Comparison of ENCODE assay signal across 19 cellular contexts in the genomic region with DNA sequence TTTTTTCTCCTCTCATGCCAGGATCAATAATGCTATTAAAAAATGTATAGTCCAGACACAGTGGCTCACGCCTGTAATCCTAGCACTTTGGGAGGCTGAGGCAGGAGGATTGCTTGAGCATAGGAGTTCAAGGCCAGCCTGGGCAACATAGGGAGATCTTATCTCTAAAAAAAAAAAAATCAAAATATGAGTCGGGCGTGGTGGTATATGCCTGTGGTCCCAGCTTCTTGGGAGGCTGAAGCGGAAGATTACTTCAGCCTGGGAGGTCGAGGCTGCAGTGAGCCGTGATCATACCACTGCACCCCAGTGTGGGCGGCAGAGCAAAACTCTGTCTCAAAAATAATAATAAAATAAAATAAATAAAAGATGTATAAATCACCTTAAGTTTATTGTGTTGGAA.
DNase-seq lines count a peak whose midpoint lies in the region; ATAC-seq and TF ChIP-seq lines count a peak whose summit lies in the region.
"Had no signal": no experiment of that assay in that cellular context is flagged by ENCODE, and none has a peak within 500 bp of the region (broad histone marks: within the 10 kb centered on the region; RNA-seq: fewer than 3 reads in every experiment).

No MANE protein-coding gene starts in this region.

- H3K4me1 Mint-ChIP-seq in stimulated activated memory B cell treated with anti-CD40 and anti-IgM and Interleukin-4, amounts not matched to agents 10 μg/mL and 1 μg/mL and 100 μg/mL, for 72 hours: peaks cover 22% of the 10 kb centered on the region
- H3K4me1 Mint-ChIP-seq: CD14-positive monocyte had no signal

- H2AFZ ChIP-seq in ACC112 (ENCODE audit: low read length, unreplicated experiment): no peak overlapping the region

- TF ChIP-seq CTCF in RWPE2 (IDR thresholded peaks at IDR 0.05; ENCODE audit: poor library complexity, severe bottlenecking) (no peak), sigmoid colon (IDR thresholded peaks at IDR 0.05) (no peak), ovary (IDR thresholded peaks at IDR 0.05) (no peak)

- H3K27ac Mint-ChIP-seq in stimulated activated memory B cell treated with anti-CD40 and anti-IgM and Interleukin-4, amounts not matched to agents 10 μg/mL and 1 μg/mL and 100 μg/mL, for 72 hours: no peak overlapping the region
- H3K27ac Mint-ChIP-seq: activated CD8-positive, alpha-beta T cell treated with anti-CD3 and anti-CD28 coated beads for 36 hours; activated naive CD4-positive, alpha-beta T cell treated with anti-CD3 and anti-CD28 coated beads, Interleukin-2, amount 10 ng/mL, durations not matched to agents 7 days and 5 days; activated T-cell treated with anti-CD3 and anti-CD28 coated beads, Interleukin-2, amount 50 U/mL, for 24 hours; CD14-positive monocyte; immature natural killer cell; naive thymus-derived CD8-positive, alpha-beta T cell; T-helper 1 cell treated with Interleukin-12 subunit alpha and Interleukin-12 subunit beta and Interleukin-4 antibody, amounts not matched to agents 30 μg/mL and 1 μg/mL, for 36 hours had no signal

- 79 to 91% methylated on average over 7 of the region's 7 CpGs for WGBS in sigmoid colon, 2 donors
- WGBS in ovary, 3 donors: 17 to 27% (median 18%) methylated on average over 7 of the region's 7 CpGs

- DNase-seq in RWPE2 (ENCODE audit: low spot score) (no peak), epithelial cell of prostate (ENCODE audit: low read depth, low spot score) (no peak), sigmoid colon (no peak), NCI-H1105 treated with DMSO at 0.1 percent for 48 hours (lab: John Stamatoyannopoulos, UW) (no peak), ovary (no peak)
- DNase-seq in effector memory CD4-positive, alpha-beta T cell: no peak
- DNase-seq: activated CD8-positive, alpha-beta T cell treated with anti-CD3 and anti-CD28 coated beads for 36 hours; activated naive CD4-positive, alpha-beta T cell treated with anti-CD3 and anti-CD28 coated beads, Interleukin-2, amount 10 ng/mL, durations not matched to agents 7 days and 5 days; activated T-cell treated with anti-CD3 and anti-CD28 coated beads, Interleukin-2, amount 50 U/mL, for 24 hours; immature natural killer cell; naive thymus-derived CD8-positive, alpha-beta T cell; NCI-H1436 treated with DMSO at 0.1 percent for 48 hours; NCI-H2227 treated with DMSO at 0.1 percent for 48 hours; stimulated activated CD4-positive, alpha-beta T cell treated with anti-CD3 and anti-CD28 coated beads, Interleukin-12 subunit alpha, Interleukin-12 subunit beta, amount 100 ng/mL, for 4 hours had no signal

- TF ChIP-seq EP300 in sigmoid colon (IDR thresholded peaks at IDR 0.05) (no peak), ovary (IDR thresholded peaks at IDR 0.05) (no peak)

- H3K4me1 ChIP-seq in ACC112 (ENCODE audit: control insufficient read depth, insufficient read depth, low read length, unreplicated experiment) (peaks cover 85% of the 10 kb centered on the region), RWPE2 (ENCODE audit: insufficient read depth, poor library complexity, severe bottlenecking) (peaks cover 96% of the 10 kb centered on the region), sigmoid colon (peaks cover 0 to 91% (median 81%) of the 10 kb centered on the region in 4 donors), ovary (ENCODE audit: insufficient read depth) (peaks cover 23% of the 10 kb centered on the region)
- H3K4me1 ChIP-seq in effector memory CD4-positive, alpha-beta T cell (ENCODE audit: control insufficient read depth, insufficient read depth, low read length, poor library complexity, severe bottlenecking): no peaks in the 10 kb centered on the region

- TF ChIP-seq POLR2A in sigmoid colon (IDR thresholded peaks at IDR 0.05): no peak
- TF ChIP-seq POLR2A in ovary (IDR thresholded peaks at IDR 0.05): no peak

- no peaks in the 10 kb centered on the region for H3K9me3 ChIP-seq in RWPE2 (ENCODE audit: severe bottlenecking)
- H3K9me3 ChIP-seq in sigmoid colon: no peaks in the 10 kb centered on the region
- H3K9me3 ChIP-seq in effector memory CD4-positive, alpha-beta T cell (ENCODE audit: control insufficient read depth, low read length): no peaks in the 10 kb centered on the region
- H3K9me3 ChIP-seq in ovary: no peaks in the 10 kb centered on the region
- H3K9me3 ChIP-seq: thoracic aorta had no signal

- H3K27me3 ChIP-seq in ACC112 (ENCODE audit: insufficient read depth, low read length) (no peaks in the 10 kb centered on the region), RWPE2 (ENCODE audit: insufficient read depth, poor library complexity, severe bottlenecking) (no peaks in the 10 kb centered on the region), sigmoid colon (no peaks in the 10 kb centered on the region), ovary (no peaks in the 10 kb centered on the region)
- no peaks in the 10 kb centered on the region for H3K27me3 ChIP-seq in effector memory CD4-positive, alpha-beta T cell (replicated peaks; ENCODE audit: control insufficient read depth, insufficient read depth, low read length, poor library complexity, severe bottlenecking)

- H3K36me3 Mint-ChIP-seq in stimulated activated memory B cell treated with anti-CD40 and anti-IgM and Interleukin-4, amounts not matched to agents 10 μg/mL and 1 μg/mL and 100 μg/mL, for 72 hours: no peaks in the 10 kb centered on the region
- H3K36me3 Mint-ChIP-seq: activated naive CD4-positive, alpha-beta T cell treated with anti-CD3 and anti-CD28 coated beads, Interleukin-2, amount 10 ng/mL, durations not matched to agents 7 days and 5 days; CD14-positive monocyte; immature natural killer cell; naive thymus-derived CD8-positive, alpha-beta T cell had no signal

- intact Hi-C loops in sigmoid colon (cut with DNase I): no loop called here
- intact Hi-C loops in ovary (cut with DNase I): loop anchor here in 1 of 4 donors (10.0 kb wide), 1 partner anchor 72 kb away; the partner anchor contains the start of gene WWTR1

- no peak for ATAC-seq in RWPE2 (ENCODE audit: low read depth)
- ATAC-seq in stimulated activated memory B cell treated with anti-CD40 and anti-IgM and Interleukin-4, amounts not matched to agents 10 μg/mL and 1 μg/mL and 100 μg/mL, for 72 hours: no peak
- ATAC-seq: activated CD8-positive, alpha-beta T cell treated with anti-CD3 and anti-CD28 coated beads for 36 hours; naive thymus-derived CD8-positive, alpha-beta T cell had no signal

- peaks cover 76% of the 10 kb centered on the region for H3K79me2 ChIP-seq in ACC112 (ENCODE audit: control insufficient read depth, insufficient read depth, low read length, unreplicated experiment)

- no peak overlapping the region for H3K4me3 Mint-ChIP-seq in stimulated activated memory B cell treated with anti-CD40 and anti-IgM and Interleukin-4, amounts not matched to agents 10 μg/mL and 1 μg/mL and 100 μg/mL, for 72 hours
- H3K4me3 Mint-ChIP-seq: activated CD8-positive, alpha-beta T cell treated with anti-CD3 and anti-CD28 coated beads for 36 hours; activated naive CD4-positive, alpha-beta T cell treated with anti-CD3 and anti-CD28 coated beads, Interleukin-2, amount 10 ng/mL, durations not matched to agents 7 days and 5 days; activated T-cell treated with anti-CD3 and anti-CD28 coated beads, Interleukin-2, amount 50 U/mL, for 24 hours; CD14-positive monocyte; immature natural killer cell; naive thymus-derived CD8-positive, alpha-beta T cell; T-helper 1 cell treated with Interleukin-12 subunit alpha and Interleukin-12 subunit beta and Interleukin-4 antibody, amounts not matched to agents 30 μg/mL and 1 μg/mL, for 36 hours had no signal

- H3K36me3 ChIP-seq in ACC112 (ENCODE audit: insufficient read depth, low read length) (no peaks in the 10 kb centered on the region), RWPE2 (ENCODE audit: low read depth) (no peaks in the 10 kb centered on the region), sigmoid colon (no peaks in the 10 kb centered on the region), ovary (no peaks in the 10 kb centered on the region)
- H3K36me3 ChIP-seq in effector memory CD4-positive, alpha-beta T cell (ENCODE audit: control insufficient read depth, insufficient read depth, low read length): no peaks in the 10 kb centered on the region
- H3K36me3 ChIP-seq: thoracic aorta had no signal

- no peak overlapping the region for H3K4me3 ChIP-seq in ACC112 (ENCODE audit: low read depth, low read length)
- no peak overlapping the region for H3K4me3 ChIP-seq in RWPE2 (ENCODE audit: severe bottlenecking)
- no peak overlapping the region for H3K4me3 ChIP-seq in sigmoid colon
- H3K4me3 ChIP-seq in effector memory CD4-positive, alpha-beta T cell (ENCODE audit: insufficient read depth, low read depth, low read length, poor library complexity, severe bottlenecking): no peak overlapping the region
- no peak overlapping the region for H3K4me3 ChIP-seq in ovary

- no peaks in the 10 kb centered on the region for H3K27me3 Mint-ChIP-seq in stimulated activated memory B cell treated with anti-CD40 and anti-IgM and Interleukin-4, amounts not matched to agents 10 μg/mL and 1 μg/mL and 100 μg/mL, for 72 hours

- H3K9me3 Mint-ChIP-seq in stimulated activated memory B cell treated with anti-CD40 and anti-IgM and Interleukin-4, amounts not matched to agents 10 μg/mL and 1 μg/mL and 100 μg/mL, for 72 hours: no peaks in the 10 kb centered on the region
- H3K9me3 Mint-ChIP-seq: activated CD8-positive, alpha-beta T cell treated with anti-CD3 and anti-CD28 coated beads for 36 hours; activated naive CD4-positive, alpha-beta T cell treated with anti-CD3 and anti-CD28 coated beads, Interleukin-2, amount 10 ng/mL, durations not matched to agents 7 days and 5 days; activated T-cell treated with anti-CD3 and anti-CD28 coated beads, Interleukin-2, amount 50 U/mL, for 24 hours; CD14-positive monocyte; naive thymus-derived CD8-positive, alpha-beta T cell; T-helper 1 cell treated with Interleukin-12 subunit alpha and Interleukin-12 subunit beta and Interleukin-4 antibody, amounts not matched to agents 30 μg/mL and 1 μg/mL, for 36 hours had no signal

- peak overlapping the region; percentile 100 for H3K27ac ChIP-seq in ACC112 (ENCODE audit: low read depth, low read length)
- peak overlapping the region; percentile 98 for H3K27ac ChIP-seq in RWPE2 (ENCODE audit: poor library complexity, severe bottlenecking)
- peak overlapping the region; percentile 73 for H3K27ac ChIP-seq in epithelial cell of prostate
- peak overlapping the region; percentile 19 to 63 (median 58) for H3K27ac ChIP-seq in sigmoid colon
- H3K27ac ChIP-seq in effector memory CD4-positive, alpha-beta T cell (ENCODE audit: insufficient read depth, low read length, poor library complexity, severe bottlenecking): no peak overlapping the region
- peak overlapping the region in 1 of 2 donors; percentile 52 for H3K27ac ChIP-seq in ovary
